ENCODE assay signal across 9 cellular contexts in genomic region chr7:139703468-139704307, GRCh38.
DNase-seq lines count a peak whose midpoint lies in the region; ATAC-seq and TF ChIP-seq lines count a peak whose summit lies in the region.
"Had no signal": no experiment of that assay in that cellular context is flagged by ENCODE, and none has a peak within 500 bp of the region (broad histone marks: within the 10 kb centered on the region; RNA-seq: fewer than 3 reads in every experiment).

No MANE protein-coding gene starts in this region.

- H3K27me3 ChIP-seq in mammary epithelial cell (ENCODE audit: insufficient read depth, low read length) (no peaks in the 10 kb centered on the region), right atrium auricular region (no peaks in the 10 kb centered on the region), upper lobe of right lung (no peaks in the 10 kb centered on the region)
- H3K27me3 ChIP-seq in naive thymus-derived CD4-positive, alpha-beta T cell (ENCODE audit: control insufficient read depth in 2 of 2, insufficient read depth in 2 of 2, low read length in 2 of 2), result no peaks in the 10 kb centered on the region

- no peak overlapping the region for H3K4me3 Mint-ChIP-seq in MCF 10A (ENCODE audit: unreplicated experiment)
- H3K4me3 Mint-ChIP-seq in naive thymus-derived CD4-positive, alpha-beta T cell, result no peak overlapping the region
- H3K4me3 Mint-ChIP-seq: activated CD4-positive, alpha-beta T cell treated with anti-CD3 and anti-CD28 coated beads for 36 hours had no signal

- H3K27ac ChIP-seq in mammary epithelial cell (ENCODE audit: insufficient read depth, low read depth, low read length), result no peak overlapping the region
- H3K27ac ChIP-seq in right atrium auricular region, result peak overlapping the region; percentile 85 to 92
- peak overlapping the region; percentile 24 for H3K27ac ChIP-seq in upper lobe of right lung
- H3K27ac ChIP-seq in naive thymus-derived CD4-positive, alpha-beta T cell (ENCODE audit: low read depth, low read length), result no peak overlapping the region

- H3K4me3 ChIP-seq in mammary epithelial cell (replicated peaks in 1 of 3; ENCODE audit: insufficient read depth in 1 of 3, low read depth in 2 of 3, low read length in 3 of 3), result no peak overlapping the region
- H3K4me3 ChIP-seq in right atrium auricular region, result no peak overlapping the region
- no peak overlapping the region for H3K4me3 ChIP-seq in upper lobe of right lung
- no peak overlapping the region for H3K4me3 ChIP-seq in naive thymus-derived CD4-positive, alpha-beta T cell (ENCODE audit: low read length)

- peaks cover 69% of the 10 kb centered on the region for H3K79me2 ChIP-seq in mammary epithelial cell (ENCODE audit: insufficient read depth, low read length)

- POLR2A ChIA-PET in MCF 10A (lab: Yijun Ruan, JAX), result no interaction called here
- POLR2A ChIA-PET in naive thymus-derived CD4-positive, alpha-beta T cell (lab: Charles Lee), result no interaction called here

- WGBS in mammary epithelial cell (ENCODE audit: low coverage, missing lambda C conversion rate), result 93% methylated on average over 3 of the region's 5 CpGs

- H3K27ac Mint-ChIP-seq in MCF 10A (ENCODE audit: low read depth, unreplicated experiment), result peak overlapping the region; percentile 88
- H3K27ac Mint-ChIP-seq in naive thymus-derived CD4-positive, alpha-beta T cell, result peak overlapping the region in 1 of 9 donors; percentile 30
- H3K27ac Mint-ChIP-seq: activated CD4-positive, alpha-beta T cell treated with anti-CD3 and anti-CD28 coated beads for 36 hours had no signal

- no peak overlapping the region for H2AFZ ChIP-seq in mammary epithelial cell (ENCODE audit: low read depth, low read length)

- DNase-seq in MCF 10A (ENCODE audit: unreplicated experiment), result no peak
- no peak for DNase-seq in mammary epithelial cell
- DNase-seq in right atrium auricular region (ENCODE audit: low spot score), result no peak
- DNase-seq in upper lobe of right lung, result no peak
- no peak for DNase-seq in NCI-H69 (lab: John Stamatoyannopoulos, UW)
- no peak for DNase-seq in NCI-H524 (lab: John Stamatoyannopoulos, UW)
- DNase-seq in naive thymus-derived CD4-positive, alpha-beta T cell, result no peak
- DNase-seq: activated CD4-positive, alpha-beta T cell treated with anti-CD3 and anti-CD28 coated beads for 36 hours had no signal

- no peak overlapping the region for H3K9ac ChIP-seq in mammary epithelial cell (ENCODE audit: insufficient read depth, low read length)

- no peaks in the 10 kb centered on the region for H3K27me3 Mint-ChIP-seq in MCF 10A (ENCODE audit: insufficient read depth, unreplicated experiment)
- H3K27me3 Mint-ChIP-seq in naive thymus-derived CD4-positive, alpha-beta T cell, result no peaks in the 10 kb centered on the region
- H3K27me3 Mint-ChIP-seq: activated CD4-positive, alpha-beta T cell treated with anti-CD3 and anti-CD28 coated beads for 36 hours had no signal

- CTCF ChIA-PET in MCF 10A (lab: Yijun Ruan, JAX) (no interaction called here), mammary epithelial cell (lab: Charles Lee; ENCODE audit: low non-redundant PET) (no interaction called here)
- CTCF ChIA-PET in naive thymus-derived CD4-positive, alpha-beta T cell (lab: Charles Lee), result no interaction called here

- peaks cover 84% of the 10 kb centered on the region for H3K36me3 Mint-ChIP-seq in MCF 10A (ENCODE audit: insufficient read depth, unreplicated experiment)
- H3K36me3 Mint-ChIP-seq in naive thymus-derived CD4-positive, alpha-beta T cell, result peaks cover 4 to 43% (median 13%) of the 10 kb centered on the region in 5 donors

- in situ Hi-C loops in mammary epithelial cell (cut with MboI; ENCODE audit: low sequenced_read_pairs in 2 of 2), result no loop called here

- H3K4me2 ChIP-seq in mammary epithelial cell (ENCODE audit: insufficient read depth, low read depth, low read length), result no peak overlapping the region

- dilution Hi-C loops in mammary epithelial cell (cut with HindIII; ENCODE audit: low sequenced_read_pairs), result no loop called here

- H3K9me3 Mint-ChIP-seq in MCF 10A (ENCODE audit: unreplicated experiment), result no peaks in the 10 kb centered on the region
- peaks cover 0 to 5% (median 0%) of the 10 kb centered on the region in 11 donors for H3K9me3 Mint-ChIP-seq in naive thymus-derived CD4-positive, alpha-beta T cell

- H3K4me1 Mint-ChIP-seq in MCF 10A (ENCODE audit: insufficient read depth, unreplicated experiment), result peaks cover 21% of the 10 kb centered on the region
- peaks cover 9 to 37% (median 21%) of the 10 kb centered on the region in 7 donors for H3K4me1 Mint-ChIP-seq in naive thymus-derived CD4-positive, alpha-beta T cell

- intact Hi-C loops in MCF 10A (cut with micrococcal nuclease) (loop anchor here (2.0 kb wide), 1 partner anchor 57 kb away; no protein-coding TSS in a partner anchor), mammary epithelial cell (cut with micrococcal nuclease) (no loop called here), upper lobe of right lung (cut with DNase I) (no loop called here)
- intact Hi-C loops in naive thymus-derived CD4-positive, alpha-beta T cell (cut with micrococcal nuclease), result no loop called here

- TF ChIP-seq CTCF in MCF 10A (IDR thresholded peaks at IDR 0.05; ENCODE audit: unreplicated experiment), result no peak
- no peak for TF ChIP-seq CTCF in mammary epithelial cell (conservative IDR thresholded peaks at IDR 0.05 in 1 of 2, IDR thresholded peaks at IDR 0.05 in 1 of 2; ENCODE audit: extremely low read depth in 1 of 2, insufficient read depth in 1 of 2, low read depth in 1 of 2, low read length in 2 of 2)
- no peak for TF ChIP-seq CTCF in right atrium auricular region (IDR thresholded peaks at IDR 0.05)
- TF ChIP-seq CTCF in upper lobe of right lung (IDR thresholded peaks at IDR 0.05), result no peak

- no peaks in the 10 kb centered on the region for H4K20me1 ChIP-seq in mammary epithelial cell (ENCODE audit: insufficient read depth, low read length)

- peaks cover 3% of the 10 kb centered on the region for H3K4me1 ChIP-seq in mammary epithelial cell (ENCODE audit: insufficient read depth, low read length)
- H3K4me1 ChIP-seq in right atrium auricular region, result peaks cover 0 to 89% of the 10 kb centered on the region in 2 donors
- peaks cover 22% of the 10 kb centered on the region for H3K4me1 ChIP-seq in upper lobe of right lung
- no peaks in the 10 kb centered on the region for H3K4me1 ChIP-seq in naive thymus-derived CD4-positive, alpha-beta T cell (ENCODE audit: control insufficient read depth in 2 of 2, insufficient read depth in 2 of 2, low read length in 2 of 2)

- peak; percentile 33 for ATAC-seq in HG03342 (IDR thresholded peaks at IDR 0.05; ENCODE audit: unreplicated experiment)
- ATAC-seq in upper lobe of right lung, result no peak
- no peak for ATAC-seq in naive thymus-derived CD4-positive, alpha-beta T cell
- ATAC-seq: activated CD4-positive, alpha-beta T cell treated with anti-CD3 and anti-CD28 coated beads for 36 hours had no signal

- H3K36me3 ChIP-seq in mammary epithelial cell (ENCODE audit: insufficient read depth, low read length) (peaks cover 7% of the 10 kb centered on the region), right atrium auricular region (peaks cover 8% of the 10 kb centered on the region), upper lobe of right lung (peaks cover 13% of the 10 kb centered on the region)
- peaks cover 0 to 44% (median 0%) of the 10 kb centered on the region in 3 experiments for H3K36me3 ChIP-seq in naive thymus-derived CD4-positive, alpha-beta T cell (ENCODE audit: control insufficient read depth in 2 of 3, insufficient read depth in 3 of 3, low read length in 3 of 3)

- H3K9me3 ChIP-seq in mammary epithelial cell (replicated peaks; ENCODE audit: insufficient read depth, low read length) (no peaks in the 10 kb centered on the region), right atrium auricular region (no peaks in the 10 kb centered on the region), upper lobe of right lung (no peaks in the 10 kb centered on the region)
- no peaks in the 10 kb centered on the region for H3K9me3 ChIP-seq in naive thymus-derived CD4-positive, alpha-beta T cell (ENCODE audit: control insufficient read depth in 2 of 3, low read length in 3 of 3)

- BruUV-seq in MCF 10A (replicated peaks; lab: Mats Ljungman, UMichigan), result no TSS peak
- BruUV-seq in mammary epithelial cell (replicated peaks; lab: Mats Ljungman, UMichigan), result no TSS peak

Comparison
In these comparisons a context has a peak if more than half of its experiments do, and no peak if none do; other contexts are left out.
1. H3K27ac ChIP-seq: peak in right atrium auricular region (2 of 2) and upper lobe of right lung (single experiment); none in mammary epithelial cell (single experiment) and naive thymus-derived CD4-positive, alpha-beta T cell (single experiment).